20 cellular contexts compared by ENCODE assay signal in genomic region chr10:93271347-93271746, GRCh38.
DNase-seq lines count a peak whose midpoint lies in the region; ATAC-seq and TF ChIP-seq lines count a peak whose summit lies in the region.
"Had no signal": no experiment of that assay in that cellular context is flagged by ENCODE, and none has a peak within 500 bp of the region (broad histone marks: within the 10 kb centered on the region; RNA-seq: fewer than 3 reads in every experiment).

No MANE protein-coding gene starts in this region.

- H3K36me3 ChIP-seq in GM23338 (ENCODE audit: insufficient read depth) (peaks cover 4% of the 10 kb centered on the region; the same call in 1 of the 2 replicates), HUES6 (ENCODE audit: control insufficient read depth, insufficient read depth, low read length) (no peaks in the 10 kb centered on the region), iPS DF 6.9 (ENCODE audit: control insufficient read depth, insufficient read depth, low read length) (no peaks in the 10 kb centered on the region)
- H3K36me3 ChIP-seq: HAP-1 had no signal

- peak overlapping the region; percentile 69; the same call in 1 of the 2 replicates for H3K4me2 ChIP-seq in GM23338

- H3K79me2 ChIP-seq in GM23338 (replicated peaks; ENCODE audit: insufficient read depth), result no peaks in the 10 kb centered on the region

- peaks cover 42% of the 10 kb centered on the region for H3K9me3 Mint-ChIP-seq in GM23338

- in situ Hi-C loops in G401 (cut with HindIII; ENCODE audit: low sequenced_read_pairs), result no loop called here

- H3K4me3 ChIP-seq in GM23338, result no peak overlapping the region
- no peak overlapping the region for H3K4me3 ChIP-seq in HUES6 (ENCODE audit: low read depth, low read length)
- H3K4me3 ChIP-seq in iPS DF 6.9 (ENCODE audit: low read length), result no peak overlapping the region
- H3K4me3 ChIP-seq: HAP-1 had no signal

- no peak overlapping the region for H3K9ac ChIP-seq in HUES6 (ENCODE audit: low read length)

- peaks cover 12% of the 10 kb centered on the region for H3K9me2 ChIP-seq in GM23338 (ENCODE audit: insufficient read depth)

- H2AFZ ChIP-seq in GM23338, result no peak overlapping the region

- no peak for TF ChIP-seq CTCF in GM23338 (conservative IDR thresholded peaks at IDR 0.05; ENCODE audit: low read depth in 2 of 2)

- peaks cover 48% of the 10 kb centered on the region for H3K36me3 Mint-ChIP-seq in GM23338 (ENCODE audit: low read depth)
- H3K36me3 Mint-ChIP-seq: CD4-positive, CD25-positive, alpha-beta regulatory T cell; CD8-positive, alpha-beta memory T cell had no signal

- H3K9me3 ChIP-seq in HUES6 (ENCODE audit: control insufficient read depth, insufficient read depth, low read depth, low read length) (peaks cover 26% of the 10 kb centered on the region), iPS DF 6.9 (ENCODE audit: control insufficient read depth, insufficient read depth, low read length) (no peaks in the 10 kb centered on the region)

- H3K27me3 Mint-ChIP-seq in GM23338 (ENCODE audit: insufficient read depth, low read depth, poor library complexity), result peaks cover 17% of the 10 kb centered on the region
- H3K27me3 Mint-ChIP-seq: B cell; CD4-positive, CD25-positive, alpha-beta regulatory T cell; IgD-negative memory B cell had no signal

- no peak overlapping the region for H3K27ac Mint-ChIP-seq in GM23338
- H3K27ac Mint-ChIP-seq: B cell; CD4-positive, CD25-positive, alpha-beta regulatory T cell; CD8-positive, alpha-beta memory T cell; IgD-negative memory B cell had no signal

- H3F3A ChIP-seq in GM23338 (replicated peaks; ENCODE audit: low read depth), result peaks cover 8% of the 10 kb centered on the region; the same call in 1 of the 2 replicates

- H4K20me1 ChIP-seq in GM23338 (replicated peaks; ENCODE audit: insufficient read depth), result no peaks in the 10 kb centered on the region

- H3K27ac ChIP-seq in GM23338 (ENCODE audit: low read depth) (peak overlapping the region; percentile 100), HUES6 (ENCODE audit: low read depth, low read length) (peak overlapping the region; percentile 22; the same call in 1 of the 2 replicates), iPS DF 6.9 (ENCODE audit: low read length) (peak overlapping the region; percentile 84)
- H3K27ac ChIP-seq: HL-60 had no signal

- ATAC-seq in GM23338, result no peak
- no peak for ATAC-seq in left colon
- ATAC-seq: HepG2 had no signal

- no peaks in the 10 kb centered on the region for H3K27me3 ChIP-seq in GM23338 (ENCODE audit: insufficient read depth)
- no peaks in the 10 kb centered on the region for H3K27me3 ChIP-seq in HUES6 (ENCODE audit: control insufficient read depth, insufficient read depth, low read length)
- H3K27me3 ChIP-seq in iPS DF 6.9 (ENCODE audit: control insufficient read depth, insufficient read depth, low read length), result no peaks in the 10 kb centered on the region

- no peak overlapping the region for H3K4me3 Mint-ChIP-seq in GM23338
- H3K4me3 Mint-ChIP-seq: B cell; CD4-positive, CD25-positive, alpha-beta regulatory T cell; CD8-positive, alpha-beta memory T cell; IgD-negative memory B cell had no signal

- intact Hi-C loops in left colon (cut with DNase I, micrococcal nuclease), result no loop called here

- H3K4me1 ChIP-seq in GM23338 (ENCODE audit: insufficient read depth) (peaks cover 36% of the 10 kb centered on the region), HUES6 (ENCODE audit: control insufficient read depth, insufficient read depth, low read length) (peaks cover 30% of the 10 kb centered on the region), iPS DF 6.9 (ENCODE audit: control insufficient read depth, insufficient read depth, low read length) (peaks cover 7% of the 10 kb centered on the region)

- DNase-seq in GM23338 (ENCODE audit: low spot score) (no peak), iPS DF 6.9 (ENCODE audit: low read depth, low spot score) (no peak), G401 (ENCODE audit: low spot score) (no peak), HK-2 (ENCODE audit: unreplicated experiment) (no peak), left colon (no peak)
- DNase-seq: C1 segment of cervical spinal cord; CD4-positive, CD25-positive, alpha-beta regulatory T cell; CD8-positive, alpha-beta memory T cell; COR-L47; DMS 273 treated with DMSO at 0.1 percent for 48 hours; DMS53; GDM1; GOT3; KBM-7 had no signal

- H3K4me1 Mint-ChIP-seq in GM23338, result peaks cover 39% of the 10 kb centered on the region

TF ChIP-seq in GM23338, 12 proteins besides CTCF, POLR2A, EP300 and RAD21:
- TF ChIP-seq ZNF462 (CRISPR knock-in tag; IDR thresholded peaks at IDR 0.05) (no peak), JUNB (IDR thresholded peaks at IDR 0.05; ENCODE audit: unreplicated experiment) (no peak), CREB1 (CRISPR knock-in tag; IDR thresholded peaks at IDR 0.05; ENCODE audit: low read depth) (no peak), EZH2phosphoT487 (IDR thresholded peaks at IDR 0.05; ENCODE audit: unreplicated experiment) (no peak), POLR2AphosphoS5 (IDR thresholded peaks at IDR 0.05; ENCODE audit: low read depth) (peak; percentile 36; the same call in 1 of the 2 replicates), NANOG (IDR thresholded peaks at IDR 0.05; ENCODE audit: borderline replicate concordance) (peak; percentile 57; the same call in 1 of the 2 replicates), ZNF331 (CRISPR knock-in tag; IDR thresholded peaks at IDR 0.05; ENCODE audit: low read depth) (no peak)

Comparison
In these comparisons a context has a peak if more than half of its experiments do, and no peak if none do; other contexts are left out.
1. H3K27ac ChIP-seq: peak in every context shown above with its lines; median percentile 100 in GM23338; 84 in iPS DF 6.9; 22 in HUES6.